In genomic region chr1:228879164-228879563, GRCh38 we compare ENCODE assay signal across 11 cellular contexts.
"Had no signal": no experiment of that assay in that cellular context is flagged by ENCODE, and none has a peak within 500 bp of the region (broad histone marks: within the 10 kb centered on the region; RNA-seq: fewer than 3 reads in every experiment).

No MANE protein-coding gene starts in this region.

- H3K9ac ChIP-seq: GM23248 had no signal

- H3K4me3 ChIP-seq: GM23248, GM23338, HAP-1 had no signal

- FAIRE-seq: H1, H54 had no signal

- H3K9me3 ChIP-seq: HAP-1 had no signal

- H3K36me3 ChIP-seq: HAP-1 had no signal

- H3K27ac ChIP-seq: GM23248 had no signal

- ATAC-seq: GM23338, HCT116 had no signal

- DNase-seq: GM23248, GOT3, H7, H9, HCEC 1CT, HFFc6 had no signal

- H3K27ac Mint-ChIP-seq: GM23338, H9, HFFc6 had no signal

- H3K4me3 Mint-ChIP-seq: GM23338, H9, HFFc6 had no signal

- H2AFZ ChIP-seq: GM23248, GM23338 had no signal

- H3K4me2 ChIP-seq: GM23338 had no signal
